In genomic region chr14:64115401-64115800, GRCh38 we compare ENCODE assay signal across 21 cellular contexts.
"Had no signal": no experiment of that assay in that cellular context is flagged by ENCODE, and none has a peak within 500 bp of the region (broad histone marks: within the 10 kb centered on the region; RNA-seq: fewer than 3 reads in every experiment).

No MANE protein-coding gene starts in this region.

- DNase-seq: activated B cell treated with CpG ODN at 0.5 μM for 24 hours; activated CD4-positive, alpha-beta T cell treated with anti-CD3 and anti-CD28 coated beads for 48 hours; activated CD8-positive, alpha-beta T cell treated with anti-CD3 and anti-CD28 coated beads for 36 hours; activated gamma-delta T cell; activated T-cell treated with anti-CD3 and anti-CD28 coated beads, Interleukin-2, amount 50 U/mL, for 4 hours; cerebellar nuclear complex; dermis blood vessel endothelial cell; effector memory CD8-positive, alpha-beta T cell; hippocampal formation; kidney; left ventricle myocardium inferior; mesendoderm; stimulated activated CD4-positive, alpha-beta T cell treated with anti-CD3 and anti-CD28 coated beads, Interleukin-12 subunit alpha, Interleukin-12 subunit beta, amount 100 ng/mL, for 4 hours; stimulated activated CD4-positive, alpha-beta T cell treated with anti-CD3 and anti-CD28 coated beads, Interleukin-2, amount 100 ng/mL, for 24 hours had no signal

- H3K27ac Mint-ChIP-seq: activated B cell treated with CpG ODN at 0.5 μM for 24 hours; activated CD8-positive, alpha-beta T cell treated with anti-CD3 and anti-CD28 coated beads for 36 hours; activated naive CD8-positive, alpha-beta T cell; nephron had no signal

- ATAC-seq: activated CD8-positive, alpha-beta T cell treated with anti-CD3 and anti-CD28 coated beads for 36 hours; activated T-cell treated with anti-CD3 and anti-CD28 coated beads, Interleukin-2, amount 50 U/mL, for 4 hours; effector memory CD8-positive, alpha-beta T cell; sciatic nerve had no signal

- H3K4me1 Mint-ChIP-seq: activated B cell treated with CpG ODN at 0.5 μM for 24 hours had no signal

- H3K4me1 ChIP-seq: breast epithelium, prostate gland, vagina had no signal

- H3K4me3 ChIP-seq: breast epithelium, left ventricle myocardium inferior, prostate gland, tibial nerve, vagina had no signal

- H3K9me3 ChIP-seq: breast epithelium, left ventricle myocardium inferior, prostate gland, tibial nerve, vagina had no signal

- H3K4me3 Mint-ChIP-seq: activated B cell treated with CpG ODN at 0.5 μM for 24 hours; activated CD8-positive, alpha-beta T cell treated with anti-CD3 and anti-CD28 coated beads for 36 hours; activated naive CD8-positive, alpha-beta T cell; activated T-cell treated with anti-CD3 and anti-CD28 coated beads, Interleukin-2, amount 50 U/mL, for 4 hours; effector memory CD8-positive, alpha-beta T cell; nephron had no signal

- H3K27ac ChIP-seq: breast epithelium, left ventricle myocardium inferior, prostate gland, tibial nerve, vagina had no signal

- H3K36me3 ChIP-seq: prostate gland had no signal

- H3K27me3 ChIP-seq: breast epithelium, tibial nerve, vagina had no signal

- H3K27me3 Mint-ChIP-seq: activated B cell treated with CpG ODN at 0.5 μM for 24 hours; activated CD8-positive, alpha-beta T cell treated with anti-CD3 and anti-CD28 coated beads for 36 hours; activated naive CD8-positive, alpha-beta T cell; effector memory CD8-positive, alpha-beta T cell had no signal

- H3K9me3 Mint-ChIP-seq: activated B cell treated with CpG ODN at 0.5 μM for 24 hours; activated CD8-positive, alpha-beta T cell treated with anti-CD3 and anti-CD28 coated beads for 36 hours; activated T-cell treated with anti-CD3 and anti-CD28 coated beads, Interleukin-2, amount 50 U/mL, for 4 hours; effector memory CD8-positive, alpha-beta T cell; nephron had no signal
